ENCODE assay signal across 1 cellular context in the genomic region with DNA sequence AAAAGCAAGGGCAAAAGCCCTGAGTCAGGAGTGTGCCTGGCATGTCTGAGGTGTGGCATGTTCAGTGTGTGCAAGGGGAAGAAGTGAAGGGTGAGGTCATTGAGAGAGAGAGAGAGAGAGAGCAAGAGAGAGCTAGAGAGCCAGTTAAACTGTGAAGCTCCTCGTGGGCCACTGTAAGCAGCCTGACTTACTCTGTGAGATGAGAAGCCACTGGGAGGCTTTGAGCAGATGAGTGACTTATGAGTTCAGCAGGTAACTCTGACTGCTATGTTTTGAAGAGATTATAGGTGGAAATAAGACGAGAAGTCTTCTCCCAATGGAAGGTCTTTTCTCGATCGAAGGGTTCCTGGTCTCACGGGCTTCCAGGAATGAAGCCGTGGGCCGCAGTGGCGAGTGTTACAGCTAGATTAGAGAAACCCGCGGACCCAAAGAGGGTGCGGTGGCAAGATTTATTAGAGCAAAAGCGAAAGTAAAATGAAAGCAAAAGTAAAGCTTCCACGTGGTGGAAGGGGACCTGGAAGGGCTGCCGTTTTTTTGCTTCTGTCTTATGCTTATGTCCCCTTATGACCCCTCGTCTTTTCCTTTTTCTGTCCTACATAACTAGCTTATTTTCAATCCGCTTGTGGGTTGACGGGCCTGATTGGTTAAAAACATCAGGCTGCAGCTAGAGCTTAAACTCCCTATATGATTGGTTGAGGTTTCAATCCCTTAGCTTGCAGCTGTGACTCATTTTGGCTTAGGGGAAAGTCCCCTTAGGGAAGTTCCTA.
TF ChIP-seq lines count a peak whose summit lies in the region.

No MANE protein-coding gene starts in this region.

TF ChIP-seq in K562, 482 proteins besides CTCF, POLR2A, EP300 and RAD21 (continued from another document and continues in another):
- TF ChIP-seq, protein P1, sequence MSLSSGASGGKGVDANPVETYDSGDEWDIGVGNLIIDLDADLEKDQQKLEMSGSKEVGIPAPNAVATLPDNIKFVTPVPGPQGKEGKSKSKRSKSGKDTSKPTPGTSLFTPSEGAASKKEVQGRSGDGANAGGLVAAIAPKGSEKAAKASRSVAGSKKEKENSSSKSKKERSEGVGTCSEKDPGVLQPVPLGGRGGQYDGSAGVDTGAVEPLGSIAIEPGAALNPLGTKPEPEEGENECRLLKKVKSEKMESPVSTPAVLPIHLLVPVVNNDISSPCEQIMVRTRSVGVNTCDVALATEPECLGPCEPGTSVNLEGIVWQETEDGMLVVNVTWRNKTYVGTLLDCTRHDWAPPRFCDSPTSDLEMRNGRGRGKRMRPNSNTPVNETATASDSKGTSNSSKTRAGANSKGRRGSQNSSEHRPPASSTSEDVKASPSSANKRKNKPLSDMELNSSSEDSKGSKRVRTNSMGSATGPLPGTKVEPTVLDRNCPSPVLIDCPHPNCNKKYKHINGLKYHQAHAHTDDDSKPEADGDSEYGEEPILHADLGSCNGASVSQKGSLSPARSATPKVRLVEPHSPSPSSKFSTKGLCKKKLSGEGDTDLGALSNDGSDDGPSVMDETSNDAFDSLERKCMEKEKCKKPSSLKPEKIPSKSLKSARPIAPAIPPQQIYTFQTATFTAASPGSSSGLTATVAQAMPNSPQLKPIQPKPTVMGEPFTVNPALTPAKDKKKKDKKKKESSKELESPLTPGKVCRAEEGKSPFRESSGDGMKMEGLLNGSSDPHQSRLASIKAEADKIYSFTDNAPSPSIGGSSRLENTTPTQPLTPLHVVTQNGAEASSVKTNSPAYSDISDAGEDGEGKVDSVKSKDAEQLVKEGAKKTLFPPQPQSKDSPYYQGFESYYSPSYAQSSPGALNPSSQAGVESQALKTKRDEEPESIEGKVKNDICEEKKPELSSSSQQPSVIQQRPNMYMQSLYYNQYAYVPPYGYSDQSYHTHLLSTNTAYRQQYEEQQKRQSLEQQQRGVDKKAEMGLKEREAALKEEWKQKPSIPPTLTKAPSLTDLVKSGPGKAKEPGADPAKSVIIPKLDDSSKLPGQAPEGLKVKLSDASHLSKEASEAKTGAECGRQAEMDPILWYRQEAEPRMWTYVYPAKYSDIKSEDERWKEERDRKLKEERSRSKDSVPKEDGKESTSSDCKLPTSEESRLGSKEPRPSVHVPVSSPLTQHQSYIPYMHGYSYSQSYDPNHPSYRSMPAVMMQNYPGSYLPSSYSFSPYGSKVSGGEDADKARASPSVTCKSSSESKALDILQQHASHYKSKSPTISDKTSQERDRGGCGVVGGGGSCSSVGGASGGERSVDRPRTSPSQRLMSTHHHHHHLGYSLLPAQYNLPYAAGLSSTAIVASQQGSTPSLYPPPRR (CRISPR knock-in tag; IDR thresholded peaks at IDR 0.05; ENCODE audit: borderline replicate concordance), result no peak
- TF ChIP-seq, protein P2, sequence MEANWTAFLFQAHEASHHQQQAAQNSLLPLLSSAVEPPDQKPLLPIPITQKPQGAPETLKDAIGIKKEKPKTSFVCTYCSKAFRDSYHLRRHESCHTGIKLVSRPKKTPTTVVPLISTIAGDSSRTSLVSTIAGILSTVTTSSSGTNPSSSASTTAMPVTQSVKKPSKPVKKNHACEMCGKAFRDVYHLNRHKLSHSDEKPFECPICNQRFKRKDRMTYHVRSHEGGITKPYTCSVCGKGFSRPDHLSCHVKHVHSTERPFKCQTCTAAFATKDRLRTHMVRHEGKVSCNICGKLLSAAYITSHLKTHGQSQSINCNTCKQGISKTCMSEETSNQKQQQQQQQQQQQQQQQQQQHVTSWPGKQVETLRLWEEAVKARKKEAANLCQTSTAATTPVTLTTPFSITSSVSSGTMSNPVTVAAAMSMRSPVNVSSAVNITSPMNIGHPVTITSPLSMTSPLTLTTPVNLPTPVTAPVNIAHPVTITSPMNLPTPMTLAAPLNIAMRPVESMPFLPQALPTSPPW (CRISPR knock-in tag; IDR thresholded peaks at IDR 0.05), result peak; percentile 29; the same call in 1 of the 2 replicates
- TF ChIP-seq ZNF668 (CRISPR knock-in tag; IDR thresholded peaks at IDR 0.05) (no peak), ZNF57 (CRISPR knock-in tag; IDR thresholded peaks at IDR 0.05) (no peak), ZNF143 (CRISPR knock-in tag; IDR thresholded peaks at IDR 0.05) (no peak), MAZ (CRISPR knock-in tag; conservative IDR thresholded peaks at IDR 0.05 in 1 of 2, IDR thresholded peaks at IDR 0.05 in 1 of 2) (peak in 1 of 2 experiments; percentile 56; a peak in 3 of 4 replicates), ZNF445 (CRISPR knock-in tag; IDR thresholded peaks at IDR 0.05; ENCODE audit: low read depth) (0 out of 2 replicates have a peak, but pooled peaks have one; percentile 22), SMARCA4 (IDR thresholded peaks at IDR 0.05) (peak; percentile 82), SMAD1 (IDR thresholded peaks at IDR 0.05; ENCODE audit: low read depth, low read length, partially characterized antibody) (no peak), TRIM24 (IDR thresholded peaks at IDR 0.05) (peak in 1 of 2 experiments; percentile 35; a peak in 1 of 4 replicates), BCL6 (CRISPR knock-in tag; IDR thresholded peaks at IDR 0.05) (no peak), NCOA6 (IDR thresholded peaks at IDR 0.05) (no peak), RFX7 (CRISPR knock-in tag; IDR thresholded peaks at IDR 0.05) (no peak), SRSF3 (IDR thresholded peaks at IDR 0.05; ENCODE audit: insufficient read depth, low read length) (no peak), ID3 (CRISPR knock-in tag; IDR thresholded peaks at IDR 0.05) (no peak), ID3 (tag; IDR thresholded peaks at IDR 0.05) (peak; percentile 32; the same call in 1 of the 2 replicates), HDAC8 (tag; IDR thresholded peaks at IDR 0.05) (no peak), PPARD (CRISPR knock-in tag; IDR thresholded peaks at IDR 0.05) (no peak), GTF2E2 (tag; IDR thresholded peaks at IDR 0.05) (peak; percentile 74; the same call in 1 of the 2 replicates), ZNF583 (CRISPR knock-in tag; IDR thresholded peaks at IDR 0.05) (no peak), TEAD2 (tag; IDR thresholded peaks at IDR 0.05) (peak; percentile 74; the same call in 1 of the 2 replicates), ZEB2 (IDR thresholded peaks at IDR 0.05) (peak; percentile 82), CXXC5 (CRISPR knock-in tag; IDR thresholded peaks at IDR 0.05) (peak; percentile 85), SRF (CRISPR knock-in tag; IDR thresholded peaks at IDR 0.05) (no peak), CAMTA2 (CRISPR knock-in tag; conservative IDR thresholded peaks at IDR 0.05) (0 out of 2 replicates have a peak, but pooled peaks have one; percentile 17), ZNF274 (IDR thresholded peaks at IDR 0.05; ENCODE audit: borderline replicate concordance, low read depth, low read length) (no peak), KLF10 (CRISPR knock-in tag; IDR thresholded peaks at IDR 0.05) (no peak), SRSF7 (optimal IDR thresholded peaks at IDR 0.05; ENCODE audit: low read depth, low read length) (no peak), ZNF347 (CRISPR knock-in tag; IDR thresholded peaks at IDR 0.05; ENCODE audit: low read depth) (no peak), DIDO1 (tag; IDR thresholded peaks at IDR 0.05; ENCODE audit: low read depth) (peak; percentile 42; the same call in 1 of the 2 replicates), ZNF239 (CRISPR knock-in tag; IDR thresholded peaks at IDR 0.05) (no peak), RHOXF2B (CRISPR knock-in tag; conservative IDR thresholded peaks at IDR 0.05) (no peak), TEAD4 (IDR thresholded peaks at IDR 0.05; ENCODE audit: low read length) (peak; percentile 79; the same call in 1 of the 2 replicates), TEAD4 (CRISPR knock-in tag; IDR thresholded peaks at IDR 0.05; ENCODE audit: borderline replicate concordance) (no peak), ZNF395 (CRISPR knock-in tag; IDR thresholded peaks at IDR 0.05) (peak; percentile 29; the same call in 1 of the 2 replicates), PTBP1 (IDR thresholded peaks at IDR 0.05; ENCODE audit: low read depth, low read length) (no peak), FOXA1 (IDR thresholded peaks at IDR 0.05; ENCODE audit: borderline replicate concordance) (no peak), SMARCE1 (IDR thresholded peaks at IDR 0.05) (peak; percentile 81), ZNF431 (CRISPR knock-in tag; IDR thresholded peaks at IDR 0.05) (no peak), PRPF4 (IDR thresholded peaks at IDR 0.05; ENCODE audit: insufficient read depth, low read depth, low read length, poor library complexity, severe bottlenecking) (no peak), ZSCAN29 (IDR thresholded peaks at IDR 0.05) (no peak), ARID4B (CRISPR knock-in tag; IDR thresholded peaks at IDR 0.05) (peak; percentile 78), ZSCAN32 (CRISPR knock-in tag; IDR thresholded peaks at IDR 0.05) (no peak)
- TF ChIP-seq, protein P3, sequence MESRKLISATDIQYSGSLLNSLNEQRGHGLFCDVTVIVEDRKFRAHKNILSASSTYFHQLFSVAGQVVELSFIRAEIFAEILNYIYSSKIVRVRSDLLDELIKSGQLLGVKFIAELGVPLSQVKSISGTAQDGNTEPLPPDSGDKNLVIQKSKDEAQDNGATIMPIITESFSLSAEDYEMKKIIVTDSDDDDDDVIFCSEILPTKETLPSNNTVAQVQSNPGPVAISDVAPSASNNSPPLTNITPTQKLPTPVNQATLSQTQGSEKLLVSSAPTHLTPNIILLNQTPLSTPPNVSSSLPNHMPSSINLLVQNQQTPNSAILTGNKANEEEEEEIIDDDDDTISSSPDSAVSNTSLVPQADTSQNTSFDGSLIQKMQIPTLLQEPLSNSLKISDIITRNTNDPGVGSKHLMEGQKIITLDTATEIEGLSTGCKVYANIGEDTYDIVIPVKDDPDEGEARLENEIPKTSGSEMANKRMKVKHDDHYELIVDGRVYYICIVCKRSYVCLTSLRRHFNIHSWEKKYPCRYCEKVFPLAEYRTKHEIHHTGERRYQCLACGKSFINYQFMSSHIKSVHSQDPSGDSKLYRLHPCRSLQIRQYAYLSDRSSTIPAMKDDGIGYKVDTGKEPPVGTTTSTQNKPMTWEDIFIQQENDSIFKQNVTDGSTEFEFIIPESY (CRISPR knock-in tag; IDR thresholded peaks at IDR 0.05), result 0 out of 2 replicates have a peak, but pooled peaks have one; percentile 10
- TF ChIP-seq, protein P4, sequence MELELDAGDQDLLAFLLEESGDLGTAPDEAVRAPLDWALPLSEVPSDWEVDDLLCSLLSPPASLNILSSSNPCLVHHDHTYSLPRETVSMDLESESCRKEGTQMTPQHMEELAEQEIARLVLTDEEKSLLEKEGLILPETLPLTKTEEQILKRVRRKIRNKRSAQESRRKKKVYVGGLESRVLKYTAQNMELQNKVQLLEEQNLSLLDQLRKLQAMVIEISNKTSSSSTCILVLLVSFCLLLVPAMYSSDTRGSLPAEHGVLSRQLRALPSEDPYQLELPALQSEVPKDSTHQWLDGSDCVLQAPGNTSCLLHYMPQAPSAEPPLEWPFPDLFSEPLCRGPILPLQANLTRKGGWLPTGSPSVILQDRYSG (tag; conservative IDR thresholded peaks at IDR 0.05; ENCODE audit: low read depth), result 0 out of 2 replicates have a peak, but pooled peaks have one; percentile 16
- TF ChIP-seq, protein P5, sequence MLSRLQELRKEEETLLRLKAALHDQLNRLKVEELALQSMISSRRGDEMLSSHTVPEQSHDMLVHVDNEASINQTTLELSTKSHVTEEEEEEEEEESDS (CRISPR knock-in tag; IDR thresholded peaks at IDR 0.05), result no peak
- TF ChIP-seq, protein P6, sequence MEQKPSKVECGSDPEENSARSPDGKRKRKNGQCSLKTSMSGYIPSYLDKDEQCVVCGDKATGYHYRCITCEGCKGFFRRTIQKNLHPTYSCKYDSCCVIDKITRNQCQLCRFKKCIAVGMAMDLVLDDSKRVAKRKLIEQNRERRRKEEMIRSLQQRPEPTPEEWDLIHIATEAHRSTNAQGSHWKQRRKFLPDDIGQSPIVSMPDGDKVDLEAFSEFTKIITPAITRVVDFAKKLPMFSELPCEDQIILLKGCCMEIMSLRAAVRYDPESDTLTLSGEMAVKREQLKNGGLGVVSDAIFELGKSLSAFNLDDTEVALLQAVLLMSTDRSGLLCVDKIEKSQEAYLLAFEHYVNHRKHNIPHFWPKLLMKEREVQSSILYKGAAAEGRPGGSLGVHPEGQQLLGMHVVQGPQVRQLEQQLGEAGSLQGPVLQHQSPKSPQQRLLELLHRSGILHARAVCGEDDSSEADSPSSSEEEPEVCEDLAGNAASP (IDR thresholded peaks at IDR 0.05), result no peak
